Comparison of ENCODE assay signal across 6 cellular contexts in the genomic region with DNA sequence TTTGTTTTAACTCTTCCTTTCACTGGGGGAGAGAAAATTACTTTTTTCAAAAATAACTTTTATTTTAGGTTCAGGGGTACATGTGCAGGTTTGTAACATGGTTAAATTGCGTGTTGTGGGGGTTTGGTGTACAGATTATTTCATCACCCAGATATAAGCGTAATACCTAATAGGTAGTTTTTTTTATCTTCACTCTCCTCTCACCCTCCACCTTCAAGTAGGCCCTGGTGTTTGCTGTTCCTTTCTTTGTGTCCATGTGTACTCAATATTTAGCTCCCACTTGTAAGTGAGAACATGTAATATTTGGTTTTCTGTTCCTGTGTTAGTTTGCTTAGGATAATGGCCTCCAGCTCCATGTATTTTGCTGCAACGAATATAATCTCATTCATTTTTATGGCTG.
A peak's percentile ranks its signal among the peaks of the same experiment; 100 is the strongest.
DNase-seq lines count a peak whose midpoint lies in the region; ATAC-seq and TF ChIP-seq lines count a peak whose summit lies in the region.
"Not testable (repeated sequence)": the region's sequence is repeated elsewhere in the genome, so short reads cannot be mapped to it uniquely, and the experiment has no call there.

No MANE protein-coding gene starts in this region.

- peak overlapping the region; percentile 61 for H3K27ac ChIP-seq in left ventricle myocardium inferior (replicated peaks)
- not testable (repeated sequence) for H3K27ac ChIP-seq in lower lobe of right lung

- peaks cover 38% of the 10 kb centered on the region for H3K4me1 Mint-ChIP-seq in CD14-positive monocyte
- not testable (repeated sequence) for H3K4me1 Mint-ChIP-seq in activated naive CD4-positive, alpha-beta T cell treated with anti-CD3 and anti-CD28 coated beads, Interleukin-2, amount 50 U/mL, for 24 hours

- not testable (repeated sequence) for H3K36me3 Mint-ChIP-seq in CD14-positive monocyte; activated naive CD4-positive, alpha-beta T cell treated with anti-CD3 and anti-CD28 coated beads, Interleukin-2, amount 50 U/mL, for 24 hours

- intact Hi-C loops in CD14-positive monocyte (cut with micrococcal nuclease); left ventricle myocardium inferior (cut with micrococcal nuclease); lower lobe of right lung (cut with DNase I): not testable (repeated sequence)

- not testable (repeated sequence) for H3K27me3 Mint-ChIP-seq in CD14-positive monocyte (ENCODE audit: low read depth in 3 of 3); activated naive CD4-positive, alpha-beta T cell treated with anti-CD3 and anti-CD28 coated beads, Interleukin-2, amount 50 U/mL, for 24 hours

- not testable (repeated sequence) for H3K9me3 Mint-ChIP-seq in CD14-positive monocyte; activated naive CD4-positive, alpha-beta T cell treated with anti-CD3 and anti-CD28 coated beads, Interleukin-2, amount 50 U/mL, for 24 hours

- DNase-seq in CD14-positive monocyte (ENCODE audit: low spot score); left ventricle myocardium inferior; lower lobe of right lung: not testable (repeated sequence)
- DNase-seq in NCI-H2029 (lab: John Stamatoyannopoulos, UW) (peak; percentile 30), NCI-H510A treated with DMSO at 0.1 percent for 48 hours (lab: John Stamatoyannopoulos, UW) (peak; percentile 10)

- peak overlapping the region in 1 of 2 donors; percentile 22 for H3K4me3 Mint-ChIP-seq in CD14-positive monocyte
- not testable (repeated sequence) for H3K4me3 Mint-ChIP-seq in activated naive CD4-positive, alpha-beta T cell treated with anti-CD3 and anti-CD28 coated beads, Interleukin-2, amount 50 U/mL, for 24 hours

- H3K9me3 ChIP-seq in left ventricle myocardium inferior (replicated peaks); lower lobe of right lung: not testable (repeated sequence)

- not testable (repeated sequence) for H3K4me3 ChIP-seq in left ventricle myocardium inferior, lower lobe of right lung

- peak; percentile 45 to 73 for ATAC-seq in lower lobe of right lung

- H3K36me3 ChIP-seq in left ventricle myocardium inferior, lower lobe of right lung: not testable (repeated sequence)

- not testable (repeated sequence) for H3K4me1 ChIP-seq in left ventricle myocardium inferior, lower lobe of right lung

- not testable (repeated sequence) for H3K27me3 ChIP-seq in left ventricle myocardium inferior (ENCODE audit: low read depth); lower lobe of right lung (ENCODE audit: low read depth)

- H3K27ac Mint-ChIP-seq in CD14-positive monocyte: peak overlapping the region in 4 of 7 donors; percentile 32 to 79 (median 43)
- H3K27ac Mint-ChIP-seq in activated naive CD4-positive, alpha-beta T cell treated with anti-CD3 and anti-CD28 coated beads, Interleukin-2, amount 50 U/mL, for 24 hours: peak overlapping the region; percentile 13

- not testable (repeated sequence) for TF ChIP-seq CTCF in CD14-positive monocyte (IDR thresholded peaks at IDR 0.05); left ventricle myocardium inferior (IDR thresholded peaks at IDR 0.05; ENCODE audit: borderline replicate concordance); lower lobe of right lung (IDR thresholded peaks at IDR 0.05)
